Comparison of ENCODE assay signal across 1 cellular context in genomic region chr20:18802012-18802634, GRCh38.
A peak's percentile ranks its signal among the peaks of the same experiment; 100 is the strongest.
TF ChIP-seq lines count a peak whose summit lies in the region.

No MANE protein-coding gene starts in this region.

TF ChIP-seq in GM12878, 131 proteins besides CTCF, POLR2A, EP300 and RAD21 (continued from another document and continues in another):
- TF ChIP-seq CUX1 (IDR thresholded peaks at IDR 0.05; ENCODE audit: insufficient replicate concordance, low read depth, low read length) = no peak
- no peak for TF ChIP-seq RELB (IDR thresholded peaks at IDR 0.05; ENCODE audit: low read depth)
- peak; percentile 54 for TF ChIP-seq JUNB (IDR thresholded peaks at IDR 0.05)
- peak; percentile 38 for TF ChIP-seq MEF2B (IDR thresholded peaks at IDR 0.05; ENCODE audit: partially characterized antibody, poor library complexity, severe bottlenecking)
- TF ChIP-seq PML (IDR thresholded peaks at IDR 0.05; ENCODE audit: low read length) = no peak
- no peak for TF ChIP-seq MAX (IDR thresholded peaks at IDR 0.05; ENCODE audit: low read depth, low read length)
- TF ChIP-seq NFXL1 (IDR thresholded peaks at IDR 0.05; ENCODE audit: borderline replicate concordance) = no peak
- TF ChIP-seq BCL3 (IDR thresholded peaks at IDR 0.05; ENCODE audit: borderline replicate concordance, insufficient read depth, low read depth, low read length, poor library complexity, severe bottlenecking) = no peak
- no peak for TF ChIP-seq EED (IDR thresholded peaks at IDR 0.05; ENCODE audit: low read depth)
- peak; percentile 40; the same call in 1 of the 2 replicates for TF ChIP-seq SPI1 (IDR thresholded peaks at IDR 0.05; ENCODE audit: borderline replicate concordance, insufficient read depth, low read depth, low read length)
- TF ChIP-seq PKNOX1 (IDR thresholded peaks at IDR 0.05) = no peak
- TF ChIP-seq IKZF2 (IDR thresholded peaks at IDR 0.05) = no peak
- no peak for TF ChIP-seq ZBTB11 (CRISPR knock-in tag; IDR thresholded peaks at IDR 0.05)
- no peak for TF ChIP-seq EZH2 (IDR thresholded peaks at IDR 0.05; ENCODE audit: borderline replicate concordance, control insufficient read depth, low read depth, low read length)
- TF ChIP-seq YBX1 (IDR thresholded peaks at IDR 0.05) = no peak
- no peak for TF ChIP-seq NBN (IDR thresholded peaks at IDR 0.05)
- no peak for TF ChIP-seq NR2C2 (IDR thresholded peaks at IDR 0.05; ENCODE audit: borderline replicate concordance, control insufficient read depth, insufficient read length, low read depth)
- TF ChIP-seq TCF12 (IDR thresholded peaks at IDR 0.05; ENCODE audit: low read depth, low read length) = peak; percentile 66; the same call in 1 of the 2 replicates
- no peak for TF ChIP-seq ZNF274 (IDR thresholded peaks at IDR 0.05; ENCODE audit: insufficient read depth, insufficient read length)
- peak; percentile 41; the same call in 1 of the 2 replicates for TF ChIP-seq MTA2 (IDR thresholded peaks at IDR 0.05; ENCODE audit: low read depth)
- TF ChIP-seq ZNF24 (IDR thresholded peaks at IDR 0.05) = no peak
- no peak for TF ChIP-seq ATF3 (IDR thresholded peaks at IDR 0.05; ENCODE audit: borderline replicate concordance, extremely low read depth, low read depth, low read length)
- no peak for TF ChIP-seq TCF7 (IDR thresholded peaks at IDR 0.05; ENCODE audit: borderline replicate concordance)
- peak; percentile 59; the same call in 1 of the 2 replicates for TF ChIP-seq ATF2 (IDR thresholded peaks at IDR 0.05; ENCODE audit: low read length)
- no peak for TF ChIP-seq CEBPZ (IDR thresholded peaks at IDR 0.05; ENCODE audit: low read depth, low read length)
- TF ChIP-seq BCLAF1 (IDR thresholded peaks at IDR 0.05) = no peak
- TF ChIP-seq POU2F2 (IDR thresholded peaks at IDR 0.05; ENCODE audit: borderline replicate concordance, low read depth, low read length) = no peak
- 0 out of 2 replicates have a peak, but pooled peaks have one; percentile 19 for TF ChIP-seq ATF7 (IDR thresholded peaks at IDR 0.05; ENCODE audit: low read depth)
- no peak for TF ChIP-seq POLR2AphosphoS5 (IDR thresholded peaks at IDR 0.05; ENCODE audit: low read length)
